In the genomic region with DNA sequence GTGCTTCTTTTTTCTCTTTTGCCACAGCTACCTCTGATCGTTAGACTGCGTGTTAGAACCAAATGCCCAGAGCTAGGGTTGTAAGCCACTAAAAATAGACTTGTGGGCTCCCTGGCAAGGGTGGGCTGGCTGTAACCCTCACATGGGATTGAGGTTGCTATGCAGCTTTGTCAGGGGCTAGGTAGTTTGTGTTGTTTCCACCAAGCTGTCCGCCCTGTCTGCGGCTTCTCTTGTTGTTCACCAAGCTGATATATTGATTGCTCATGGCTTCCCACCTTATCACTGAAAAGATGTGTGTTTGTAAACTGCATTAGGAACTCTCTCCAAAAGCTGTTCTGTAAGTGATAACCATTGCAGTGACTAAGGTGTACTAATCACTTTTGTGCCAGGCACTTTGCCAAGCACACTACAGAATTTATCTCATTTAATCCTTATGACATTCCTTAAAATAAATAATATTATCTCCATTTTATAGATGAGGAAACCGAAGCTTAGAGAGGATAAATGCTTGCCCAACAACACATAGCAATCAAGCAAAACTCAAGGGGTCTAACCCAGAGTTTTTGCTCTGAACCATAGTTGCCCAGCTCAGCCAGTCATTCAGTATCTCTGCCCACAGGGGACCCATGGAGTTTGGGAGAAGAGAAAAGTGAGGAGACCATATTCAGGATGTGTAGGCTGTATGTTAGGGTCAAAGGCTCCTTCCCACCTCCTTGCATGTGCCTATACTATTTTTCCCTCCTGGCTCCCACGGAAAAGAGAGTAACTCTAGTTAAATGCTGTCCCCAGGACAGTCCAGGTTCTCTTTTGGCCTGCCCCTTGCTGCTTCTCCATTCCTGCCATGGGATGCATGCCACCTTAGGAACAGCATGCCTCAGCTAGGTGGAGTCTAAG, we compare ENCODE assay signal across 1 cellular context.
TF ChIP-seq lines count a peak whose summit lies in the region.

No MANE protein-coding gene starts in this region.

TF ChIP-seq in HepG2, 621 proteins besides CTCF, POLR2A, EP300 and RAD21:
- TF ChIP-seq AGO1 (IDR thresholded peaks at IDR 0.05; ENCODE audit: low read depth, low read length, poor library complexity, severe bottlenecking) (no peak), ZBTB38 (CRISPR knock-in tag; IDR thresholded peaks at IDR 0.05) (0 out of 2 replicates have a peak, but pooled peaks have one; percentile 42)
TF ChIP-seq in HepG2: peak in this region for 1.
